Comparison of ENCODE assay signal across 1 cellular context in the genomic region with DNA sequence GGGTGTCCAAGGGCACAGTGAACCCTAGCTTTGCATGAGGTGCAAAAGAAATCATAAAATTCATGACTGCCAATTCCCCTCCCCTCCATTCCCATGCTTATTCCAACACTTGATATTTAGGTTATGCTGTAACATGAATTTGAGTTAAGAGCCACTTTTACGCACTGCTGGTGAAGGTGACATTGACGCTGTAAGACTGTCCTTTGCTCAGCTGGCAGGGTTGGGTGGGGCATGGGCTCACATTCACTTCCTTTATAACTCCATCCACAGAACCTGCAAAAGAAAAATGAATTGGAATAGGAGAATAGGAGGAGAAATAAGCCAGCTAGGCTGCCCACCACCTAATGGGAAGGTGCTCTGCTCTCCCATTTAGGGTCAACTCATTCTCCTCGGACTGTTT.
TF ChIP-seq lines count a peak whose summit lies in the region.

No MANE protein-coding gene starts in this region.

TF ChIP-seq in IMR-90, 13 proteins besides CTCF, POLR2A, EP300 and RAD21 (continued from another document):
- TF ChIP-seq, protein P1, sequence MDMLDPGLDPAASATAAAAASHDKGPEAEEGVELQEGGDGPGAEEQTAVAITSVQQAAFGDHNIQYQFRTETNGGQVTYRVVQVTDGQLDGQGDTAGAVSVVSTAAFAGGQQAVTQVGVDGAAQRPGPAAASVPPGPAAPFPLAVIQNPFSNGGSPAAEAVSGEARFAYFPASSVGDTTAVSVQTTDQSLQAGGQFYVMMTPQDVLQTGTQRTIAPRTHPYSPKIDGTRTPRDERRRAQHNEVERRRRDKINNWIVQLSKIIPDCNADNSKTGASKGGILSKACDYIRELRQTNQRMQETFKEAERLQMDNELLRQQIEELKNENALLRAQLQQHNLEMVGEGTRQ (IDR thresholded peaks at IDR 0.05; ENCODE audit: low read depth, low read length): no peak
- no peak for TF ChIP-seq FOS (IDR thresholded peaks at IDR 0.05; ENCODE audit: low read depth, low read length)
- TF ChIP-seq MXI1 (IDR thresholded peaks at IDR 0.05; ENCODE audit: borderline replicate concordance, low read depth, low read length): no peak
- TF ChIP-seq MAFK (IDR thresholded peaks at IDR 0.05; ENCODE audit: low read depth, low read length): no peak
- TF ChIP-seq RFX5 (IDR thresholded peaks at IDR 0.05; ENCODE audit: low read depth, low read length): no peak
- TF ChIP-seq NFE2L2 (IDR thresholded peaks at IDR 0.05; ENCODE audit: low read depth, low read length): no peak
- TF ChIP-seq CHD1 (IDR thresholded peaks at IDR 0.05; ENCODE audit: low read depth, low read length): no peak
- TF ChIP-seq MAZ (IDR thresholded peaks at IDR 0.05; ENCODE audit: borderline replicate concordance, low read depth, low read length): no peak
- no peak for TF ChIP-seq RCOR1 (IDR thresholded peaks at IDR 0.05; ENCODE audit: insufficient replicate concordance, low read length)
TF ChIP-seq in IMR-90: peak in this region for 0.
